In the genomic region with DNA sequence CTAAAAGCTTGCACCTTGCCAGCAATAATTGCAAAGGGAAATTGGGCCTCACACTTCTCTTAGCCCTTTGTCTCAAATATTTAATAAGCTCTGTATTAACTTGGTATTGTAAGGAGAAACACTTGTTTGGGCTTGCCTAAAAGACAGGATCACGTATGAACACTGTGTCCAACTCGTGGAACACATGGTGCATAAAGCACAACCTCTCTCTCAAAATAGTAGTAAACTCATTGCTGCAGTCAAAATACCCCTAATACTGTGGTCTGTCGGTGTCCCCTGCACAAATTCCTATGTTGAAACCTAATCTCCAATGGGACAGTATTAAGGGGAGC, we compare ENCODE assay signal across 8 cellular contexts. TPM values are rescaled to one million over a fixed set of nuclear protein-coding genes. Genes with fewer than 3 reads are reported as not detected.
DNase-seq lines count a peak whose midpoint lies in the region; ATAC-seq, FAIRE-seq and TF ChIP-seq lines count a peak whose summit lies in the region.

No MANE protein-coding gene starts in this region.

- intact Hi-C loops in Calu3 (cut with micrococcal nuclease; ENCODE audit: unreplicated experiment): loop anchor here (2.0 kb wide), 1 partner anchor 28 kb away; the partner anchor contains the start of gene UBA3
- intact Hi-C loops in lower lobe of right lung (cut with DNase I): no loop called here

- peak; percentile 4 for ATAC-seq in HG02852 (IDR thresholded peaks at IDR 0.05; ENCODE audit: unreplicated experiment)
- ATAC-seq in lower lobe of right lung: peak in 1 of 2 donors; percentile 1
- ATAC-seq in GM19328 (IDR thresholded peaks at IDR 0.05; ENCODE audit: unreplicated experiment): no peak
- no peak for ATAC-seq in HG03097 (IDR thresholded peaks at IDR 0.05; ENCODE audit: low FRiP score, unreplicated experiment)
- ATAC-seq in GM21825 (IDR thresholded peaks at IDR 0.05; ENCODE audit: unreplicated experiment): no peak

- peaks cover 38% of the 10 kb centered on the region for H4K20me1 ChIP-seq in astrocyte (ENCODE audit: insufficient read depth, low read length)

- TF ChIP-seq CTCF in Calu3 (IDR thresholded peaks at IDR 0.05; ENCODE audit: unreplicated experiment): no peak
- no peak for TF ChIP-seq CTCF in astrocyte (IDR thresholded peaks at IDR 0.05; ENCODE audit: insufficient read depth, low read depth, low read length)
- TF ChIP-seq CTCF in lower lobe of right lung (IDR thresholded peaks at IDR 0.05): no peak

- no peak for FAIRE-seq in astrocyte (lab: Jason Lieb, UNC)

- H3K36me3 Mint-ChIP-seq in Calu3 (ENCODE audit: insufficient read depth, unreplicated experiment) (peaks cover 38% of the 10 kb centered on the region), astrocyte (ENCODE audit: low read depth, unreplicated experiment) (peaks cover 2% of the 10 kb centered on the region)

- no peaks in the 10 kb centered on the region for H3K9me3 Mint-ChIP-seq in Calu3 (ENCODE audit: low read depth, unreplicated experiment)
- H3K9me3 Mint-ChIP-seq in astrocyte (ENCODE audit: unreplicated experiment): no peaks in the 10 kb centered on the region

- in situ Hi-C loops in ACHN (cut with HindIII; ENCODE audit: low pct_ligation_motif_present, low pct_unique_long_range_greater_than_20kb, low sequenced_read_pairs): no loop called here

- peak overlapping the region; percentile 99 for H3K4me2 ChIP-seq in astrocyte (ENCODE audit: low read length)

- peaks cover 46% of the 10 kb centered on the region for H3K79me2 ChIP-seq in astrocyte (ENCODE audit: insufficient read depth, low read length)

- H3K9me3 ChIP-seq in astrocyte (ENCODE audit: insufficient read depth, low read depth, low read length): no peaks in the 10 kb centered on the region
- no peaks in the 10 kb centered on the region for H3K9me3 ChIP-seq in lower lobe of right lung

- H3K27me3 ChIP-seq in astrocyte (ENCODE audit: insufficient read depth, low read length): no peaks in the 10 kb centered on the region
- no peaks in the 10 kb centered on the region for H3K27me3 ChIP-seq in lower lobe of right lung (ENCODE audit: low read depth)

- CTCF ChIA-PET in Calu3 (lab: Charles Lee): no interaction called here

- peaks cover 11% of the 10 kb centered on the region for H3K4me1 ChIP-seq in astrocyte (ENCODE audit: insufficient read depth, low read length)
- H3K4me1 ChIP-seq in lower lobe of right lung: peaks cover 33% of the 10 kb centered on the region

- H3K9ac ChIP-seq in astrocyte (ENCODE audit: low read length): peak overlapping the region; percentile 100

- peaks cover 28% of the 10 kb centered on the region for H3K36me3 ChIP-seq in astrocyte (ENCODE audit: insufficient read depth, low read length)
- H3K36me3 ChIP-seq in lower lobe of right lung: peaks cover 54% of the 10 kb centered on the region

- H3K27me3 Mint-ChIP-seq in Calu3 (ENCODE audit: unreplicated experiment) (no peaks in the 10 kb centered on the region), astrocyte (ENCODE audit: low read depth, unreplicated experiment) (no peaks in the 10 kb centered on the region)

- DNase-seq in Calu3 (no peak), astrocyte (ENCODE audit: low read depth) (no peak), lower lobe of right lung (no peak), ACHN (no peak)

- peak overlapping the region; percentile 98 for H3K27ac Mint-ChIP-seq in Calu3 (ENCODE audit: unreplicated experiment)
- H3K27ac Mint-ChIP-seq in astrocyte (ENCODE audit: unreplicated experiment): peak overlapping the region; percentile 98

- no TSS peak for BruUV-seq in Calu3 (replicated peaks; lab: Mats Ljungman, UMichigan)

- peak overlapping the region; percentile 99 for H3K27ac ChIP-seq in astrocyte (ENCODE audit: low read depth, low read length)
- peak overlapping the region; percentile 95 for H3K27ac ChIP-seq in lower lobe of right lung

- H3K4me1 Mint-ChIP-seq in Calu3 (ENCODE audit: low read depth, unreplicated experiment): no peaks in the 10 kb centered on the region
- peaks cover 6% of the 10 kb centered on the region for H3K4me1 Mint-ChIP-seq in astrocyte (ENCODE audit: low read depth, unreplicated experiment)

- H3K4me3 ChIP-seq in astrocyte (ENCODE audit: insufficient read depth, low read depth, low read length): peak overlapping the region; percentile 100
- peak overlapping the region; percentile 86 for H3K4me3 ChIP-seq in lower lobe of right lung

- peak overlapping the region; percentile 88 for H2AFZ ChIP-seq in astrocyte (ENCODE audit: low read depth, low read length)

- H3K4me3 Mint-ChIP-seq in Calu3 (ENCODE audit: low read depth, unreplicated experiment) (peak overlapping the region; percentile 97), astrocyte (ENCODE audit: unreplicated experiment) (peak overlapping the region; percentile 91)

RNA-seq across cellular contexts. Expression of gene TMF1, which starts 0.4 kb away (rescaled TPM):
- total RNA-seq in Calu3 (2022): 31.3 and 34.4 TPM in 2 replicates
- total RNA-seq in astrocyte: 46.0 and 46.8 TPM in 2 replicates
- 40.0 TPM for total RNA-seq in lower lobe of right lung

RNA-seq across cellular contexts. Expression of gene UBA3, which starts 27.6 kb away (rescaled TPM):
- 55.9 and 64.2 TPM in 2 replicates for total RNA-seq in Calu3 (2022)
- 73.4 and 79.2 TPM in 2 replicates for total RNA-seq in astrocyte
- total RNA-seq in lower lobe of right lung: 48.3 TPM

RNA-seq across cellular contexts. Expression of gene ARL6IP5, which starts 32.2 kb away (rescaled TPM):
- 65.5 and 76.9 TPM in 2 replicates for total RNA-seq in Calu3 (2022)
- total RNA-seq in astrocyte: 160 and 166 TPM in 2 replicates
- 138 TPM for total RNA-seq in lower lobe of right lung

RNA-seq across cellular contexts. Expression of gene EOGT, which starts 39.0 kb away (rescaled TPM):
- total RNA-seq in Calu3 (2022) (16.8 and 21.0 TPM in 2 replicates), astrocyte (32.3 and 35.2 TPM in 2 replicates), lower lobe of right lung (35.7 TPM)
